Comparison of ENCODE assay signal across 11 cellular contexts in genomic region chr1:235325139-235325538, GRCh38. TPM values are rescaled to one million over a fixed set of nuclear protein-coding genes. Genes with fewer than 3 reads are reported as not detected.
DNase-seq lines count a peak whose midpoint lies in the region; ATAC-seq lines count a peak whose summit lies in the region.
"Had no signal": no experiment of that assay in that cellular context is flagged by ENCODE, and none has a peak within 500 bp of the region (broad histone marks: within the 10 kb centered on the region; RNA-seq: fewer than 3 reads in every experiment).

No MANE protein-coding gene starts in this region.

- H3K4me1 Mint-ChIP-seq in activated naive CD4-positive, alpha-beta T cell treated with anti-CD3 and anti-CD28 coated beads for 36 hours (ENCODE audit: low read depth) = peaks cover 47% of the 10 kb centered on the region
- peaks cover 48% of the 10 kb centered on the region for H3K4me1 Mint-ChIP-seq in activated CD4-positive, alpha-beta memory T cell treated with anti-CD3 and anti-CD28 coated beads for 36 hours (ENCODE audit: low read depth)

- no peaks in the 10 kb centered on the region for H3K27me3 Mint-ChIP-seq in activated naive CD4-positive, alpha-beta T cell treated with anti-CD3 and anti-CD28 coated beads for 36 hours (ENCODE audit: low read depth)
- no peaks in the 10 kb centered on the region for H3K27me3 Mint-ChIP-seq in activated CD4-positive, alpha-beta memory T cell treated with anti-CD3 and anti-CD28 coated beads for 36 hours

- H3K36me3 ChIP-seq in iPS-18a (ENCODE audit: control insufficient read depth, low read depth, low read length) (peaks cover 9% of the 10 kb centered on the region), stomach smooth muscle (ENCODE audit: control insufficient read depth in 2 of 2, insufficient read depth in 2 of 2, low read length in 2 of 2) (peaks cover 0 to 2% of the 10 kb centered on the region in 2 donors)

- H3K4me3 Mint-ChIP-seq in activated naive CD4-positive, alpha-beta T cell treated with anti-CD3 and anti-CD28 coated beads for 36 hours = peak overlapping the region; percentile 93
- peak overlapping the region; percentile 95 for H3K4me3 Mint-ChIP-seq in activated CD4-positive, alpha-beta memory T cell treated with anti-CD3 and anti-CD28 coated beads for 36 hours

- no peak overlapping the region for H3K9ac ChIP-seq in iPS-18a (ENCODE audit: low read length)
- H3K9ac ChIP-seq in stomach smooth muscle (ENCODE audit: low read length in 2 of 2) = peak overlapping the region; percentile 1 to 90

- peaks cover 31% of the 10 kb centered on the region for H3K36me3 Mint-ChIP-seq in activated naive CD4-positive, alpha-beta T cell treated with anti-CD3 and anti-CD28 coated beads for 36 hours (ENCODE audit: low read depth)
- H3K36me3 Mint-ChIP-seq in activated naive CD4-positive, alpha-beta T cell treated with anti-CD3 and anti-CD28 coated beads, Interleukin-2, amount 50 U/mL, for 72 hours = peaks cover 18 to 35% of the 10 kb centered on the region in 2 donors
- peaks cover 30% of the 10 kb centered on the region for H3K36me3 Mint-ChIP-seq in activated CD4-positive, alpha-beta memory T cell treated with anti-CD3 and anti-CD28 coated beads for 36 hours

- CTCF ChIA-PET in activated naive CD4-positive, alpha-beta T cell treated with anti-CD3 and anti-CD28 coated beads for 36 hours (lab: Charles Lee) = interaction anchor here (0.6 to 1.4 kb wide), 4 partner anchors 11 to 107 kb away, joined by 3 read pairs; no protein-coding TSS in a partner anchor
- CTCF ChIA-PET in activated CD4-positive, alpha-beta memory T cell treated with anti-CD3 and anti-CD28 coated beads for 36 hours (lab: Charles Lee) = interaction anchor here (1.1 to 1.4 kb wide), 3 partner anchors 11 to 90 kb away, joined by 3 to 4 read pairs (median 3); no protein-coding TSS in a partner anchor

- no peaks in the 10 kb centered on the region for H3K9me3 Mint-ChIP-seq in activated naive CD4-positive, alpha-beta T cell treated with anti-CD3 and anti-CD28 coated beads for 36 hours
- peaks cover 0 to 4% of the 10 kb centered on the region in 2 donors for H3K9me3 Mint-ChIP-seq in activated naive CD4-positive, alpha-beta T cell treated with anti-CD3 and anti-CD28 coated beads, Interleukin-2, amount 50 U/mL, for 72 hours
- no peaks in the 10 kb centered on the region for H3K9me3 Mint-ChIP-seq in activated CD4-positive, alpha-beta memory T cell treated with anti-CD3 and anti-CD28 coated beads for 36 hours

- POLR2A ChIA-PET in activated CD4-positive, alpha-beta memory T cell treated with anti-CD3 and anti-CD28 coated beads for 36 hours (lab: Charles Lee) = interaction anchor here (1.0 kb wide), 1 partner anchor 25 kb away, joined by 3 read pairs; no protein-coding TSS in a partner anchor

- H3K9me3 ChIP-seq in iPS-18a (ENCODE audit: control insufficient read depth, low read depth, low read length) (no peaks in the 10 kb centered on the region), stomach smooth muscle (ENCODE audit: control insufficient read depth in 2 of 2, low read length in 2 of 2) (no peaks in the 10 kb centered on the region)

- H3K27ac ChIP-seq in iPS-18a (ENCODE audit: low read length) (no peak overlapping the region), stomach smooth muscle (ENCODE audit: low read length) (no peak overlapping the region)

- H3K4me3 ChIP-seq in iPS-18a (ENCODE audit: low read length) (peak overlapping the region; percentile 91), stomach smooth muscle (ENCODE audit: low read length in 2 of 2) (peak overlapping the region in 1 of 2 donors; percentile 87)

- H3K4me1 ChIP-seq in iPS-18a (ENCODE audit: control insufficient read depth, low read depth, low read length) = peaks cover 16% of the 10 kb centered on the region
- H3K4me1 ChIP-seq in stomach smooth muscle (ENCODE audit: control insufficient read depth, insufficient read depth, low read length) = peaks cover 22% of the 10 kb centered on the region

- intact Hi-C loops in activated naive CD4-positive, alpha-beta T cell treated with anti-CD3 and anti-CD28 coated beads for 36 hours (cut with micrococcal nuclease) = loop anchor here (5.0 kb wide), 2 partner anchors 223 to 603 kb away; no protein-coding TSS in a partner anchor
- intact Hi-C loops in activated CD4-positive, alpha-beta memory T cell treated with anti-CD3 and anti-CD28 coated beads for 36 hours (cut with micrococcal nuclease) = loop anchor here (5.0 kb wide), 2 partner anchors 218 to 542 kb away; partner anchors contain the start of gene LYST

- H3K27me3 ChIP-seq in iPS-18a (ENCODE audit: control insufficient read depth, insufficient read depth, low read length) (no peaks in the 10 kb centered on the region), stomach smooth muscle (ENCODE audit: control insufficient read depth in 1 of 2, insufficient read depth in 2 of 2, low read length in 2 of 2) (no peaks in the 10 kb centered on the region)

- no peak for ATAC-seq in activated naive CD4-positive, alpha-beta T cell treated with anti-CD3 and anti-CD28 coated beads, Interleukin-2, amount 50 U/mL, for 72 hours
- ATAC-seq in GM18870 (IDR thresholded peaks at IDR 0.05; ENCODE audit: unreplicated experiment) = no peak

- peak overlapping the region; percentile 91 for H3K27ac Mint-ChIP-seq in activated naive CD4-positive, alpha-beta T cell treated with anti-CD3 and anti-CD28 coated beads for 36 hours
- peak overlapping the region in 1 of 2 donors; percentile 99 for H3K27ac Mint-ChIP-seq in activated naive CD4-positive, alpha-beta T cell treated with anti-CD3 and anti-CD28 coated beads, Interleukin-2, amount 50 U/mL, for 72 hours
- H3K27ac Mint-ChIP-seq in activated CD4-positive, alpha-beta memory T cell treated with anti-CD3 and anti-CD28 coated beads for 36 hours = peak overlapping the region; percentile 94

- no peak for DNase-seq in activated naive CD4-positive, alpha-beta T cell treated with anti-CD3 and anti-CD28 coated beads for 36 hours
- no peak for DNase-seq in activated naive CD4-positive, alpha-beta T cell treated with anti-CD3 and anti-CD28 coated beads, Interleukin-2, amount 50 U/mL, for 72 hours (ENCODE audit: low spot score in 2 of 2)
- DNase-seq in activated CD4-positive, alpha-beta memory T cell treated with anti-CD3 and anti-CD28 coated beads for 36 hours = no peak
- DNase-seq in epidermal melanocyte (ENCODE audit: insufficient read length, low spot score) (no peak), DMS153 treated with DMSO at 0.1 percent for 48 hours (lab: John Stamatoyannopoulos, UW; ENCODE audit: unreplicated experiment) (no peak)
- DNase-seq: caudate nucleus, midbrain, NCI-H187 treated with DMSO at 0.1 percent for 48 hours had no signal

RNA-seq across cellular contexts. Expression of gene ARID4B, which starts 2.8 kb away (rescaled TPM):
- total RNA-seq in activated naive CD4-positive, alpha-beta T cell treated with anti-CD3 and anti-CD28 coated beads for 36 hours = 10 to 100 TPM; 39.9 to 43.8 TPM
- 10 to 100 TPM; 58.4 to 65.7 TPM for total RNA-seq in activated naive CD4-positive, alpha-beta T cell treated with anti-CD3 and anti-CD28 coated beads, Interleukin-2, amount 50 U/mL, for 72 hours
- total RNA-seq in activated CD4-positive, alpha-beta memory T cell treated with anti-CD3 and anti-CD28 coated beads for 36 hours = 10 to 100 TPM; 41.3 to 44.8 TPM

RNA-seq across cellular contexts. Expression of gene GGPS1, which starts 3.2 kb away (rescaled TPM):
- 10 to 100 TPM; 35.3 to 36.9 TPM for total RNA-seq in activated naive CD4-positive, alpha-beta T cell treated with anti-CD3 and anti-CD28 coated beads for 36 hours
- total RNA-seq in activated naive CD4-positive, alpha-beta T cell treated with anti-CD3 and anti-CD28 coated beads, Interleukin-2, amount 50 U/mL, for 72 hours = 10 to 100 TPM; 33.6 to 36.1 TPM
- 10 to 100 TPM; 36.1 to 37.5 TPM for total RNA-seq in activated CD4-positive, alpha-beta memory T cell treated with anti-CD3 and anti-CD28 coated beads for 36 hours

RNA-seq across cellular contexts. Expression of gene TBCE, which starts 42.1 kb away (rescaled TPM):
- total RNA-seq in activated naive CD4-positive, alpha-beta T cell treated with anti-CD3 and anti-CD28 coated beads for 36 hours = 10 to 100 TPM; 18.8 to 22.1 TPM
- total RNA-seq in activated naive CD4-positive, alpha-beta T cell treated with anti-CD3 and anti-CD28 coated beads, Interleukin-2, amount 50 U/mL, for 72 hours = 10 to 100 TPM; 26.9 to 28.8 TPM
- total RNA-seq in activated CD4-positive, alpha-beta memory T cell treated with anti-CD3 and anti-CD28 coated beads for 36 hours = 10 to 100 TPM; 22.7 to 26.3 TPM
